13 cellular contexts compared by ENCODE assay signal in the genomic region with DNA sequence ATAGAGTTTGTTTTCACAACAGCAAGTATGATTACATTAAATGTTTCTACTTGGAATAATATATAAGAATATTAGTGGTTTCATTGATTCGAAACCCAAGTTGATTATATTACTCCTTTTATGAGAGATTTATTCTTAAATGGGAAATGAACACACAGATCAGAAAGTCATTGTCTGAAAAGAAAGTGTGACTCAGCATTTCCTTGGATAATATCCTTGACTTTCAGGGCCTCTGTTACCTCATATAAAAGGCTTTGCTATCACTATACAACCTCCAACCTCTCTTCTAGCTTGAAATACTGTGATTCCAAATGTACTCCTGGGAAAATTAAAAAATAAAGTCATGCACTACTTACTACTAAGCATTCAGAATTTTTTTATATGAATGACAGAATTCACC.
DNase-seq lines count a peak whose midpoint lies in the region; ATAC-seq and TF ChIP-seq lines count a peak whose summit lies in the region.
"Had no signal": no experiment of that assay in that cellular context is flagged by ENCODE, and none has a peak within 500 bp of the region (broad histone marks: within the 10 kb centered on the region; RNA-seq: fewer than 3 reads in every experiment).

No MANE protein-coding gene starts in this region.

- no peaks in the 10 kb centered on the region for H4K20me1 ChIP-seq in GM23248 (ENCODE audit: insufficient read depth)
- no peaks in the 10 kb centered on the region for H4K20me1 ChIP-seq in PC-3 (ENCODE audit: low read length)
- H4K20me1 ChIP-seq in PC-9 (ENCODE audit: insufficient read depth): no peaks in the 10 kb centered on the region

- H3K4me3 ChIP-seq in GM23248 (no peak overlapping the region), PC-3 (ENCODE audit: low read length) (no peak overlapping the region), epithelial cell of esophagus (ENCODE audit: low read length) (no peak overlapping the region), PC-9 (no peak overlapping the region)
- H3K4me3 ChIP-seq: tibial artery had no signal

- no peaks in the 10 kb centered on the region for H3K79me2 ChIP-seq in GM23248 (ENCODE audit: insufficient read depth)
- no peaks in the 10 kb centered on the region for H3K79me2 ChIP-seq in PC-3 (ENCODE audit: low read length)
- no peaks in the 10 kb centered on the region for H3K79me2 ChIP-seq in PC-9 (ENCODE audit: low read depth)

- H3K9me3 ChIP-seq in GM23248 (ENCODE audit: low read depth): no peaks in the 10 kb centered on the region
- H3K9me3 ChIP-seq in PC-3 (ENCODE audit: low read length): no peaks in the 10 kb centered on the region
- H3K9me3 ChIP-seq in PC-9 (ENCODE audit: insufficient read depth, low read depth): peaks cover 12% of the 10 kb centered on the region; the same call in 1 of the 2 replicates
- H3K9me3 ChIP-seq: tibial artery had no signal

- CTCF ChIA-PET in PC-3 (lab: Charles Lee) (no interaction called here), PC-9 (lab: Charles Lee) (no interaction called here), RWPE1 (lab: Yijun Ruan, JAX) (interaction anchor here (0.6 kb wide), 2 partner anchors 16 to 414 kb away, joined by 3 read pairs; no protein-coding TSS in a partner anchor)

- in situ Hi-C loops in GM23248 (cut with MboI): no loop called here

- POLR2A ChIA-PET in PC-3 (lab: Charles Lee; ENCODE audit: unreplicated experiment) (no interaction called here), PC-9 (lab: Charles Lee; ENCODE audit: unreplicated experiment) (no interaction called here), RWPE1 (lab: Yijun Ruan, JAX; ENCODE audit: low non-redundant PET) (no interaction called here)

- 97 to 98% methylated on average over 1 of the region's 1 CpG for WGBS in GM23248 (ENCODE audit: low coverage in 1 of 2, low lambda C conversion rate in 2 of 2, missing lambda C conversion rate in 2 of 2), 2 experiments

- DNase-seq in GM23248: peak; percentile 51
- peak; percentile 71 for DNase-seq in PC-3
- DNase-seq in epithelial cell of esophagus (ENCODE audit: low read depth): peak; percentile 50
- peak; percentile 74 for DNase-seq in renal cortical epithelial cell (ENCODE audit: low read depth)
- no peak for DNase-seq in PC-9
- DNase-seq in SHP77 treated with DMSO at 0.1 percent for 48 hours (lab: John Stamatoyannopoulos, UW): no peak
- DNase-seq in RWPE1 (ENCODE audit: low spot score): no peak
- DNase-seq: activated CD4-positive, alpha-beta T cell treated with anti-CD3 and anti-CD28 coated beads for 36 hours; natural killer cell; NCI-H1417 treated with DMSO at 0.1 percent for 48 hours; NCI-H524; retina; tibial artery had no signal

- H3F3A ChIP-seq in GM23248 (ENCODE audit: insufficient read depth) (no peaks in the 10 kb centered on the region), PC-3 (ENCODE audit: low read length, unreplicated experiment) (no peaks in the 10 kb centered on the region), PC-9 (ENCODE audit: insufficient read depth, low read depth) (no peaks in the 10 kb centered on the region)

- no TSS peak for BruUV-seq in PC-3 (replicated peaks; lab: Mats Ljungman, UMichigan)
- BruUV-seq in PC-9 (replicated peaks; lab: Mats Ljungman, UMichigan): no TSS peak

- H3K4me2 ChIP-seq in GM23248 (ENCODE audit: unreplicated experiment) (no peak overlapping the region), PC-3 (ENCODE audit: low read length) (0 out of 2 replicates have a peak overlapping the region, but pooled peaks have one; percentile 2), PC-9 (no peak overlapping the region)

- H3K4me1 ChIP-seq in GM23248 (ENCODE audit: insufficient read depth): no peaks in the 10 kb centered on the region
- peaks cover 33% of the 10 kb centered on the region for H3K4me1 ChIP-seq in PC-3 (ENCODE audit: insufficient read depth, low read length)
- peaks cover 14% of the 10 kb centered on the region; the same call in 1 of the 2 replicates for H3K4me1 ChIP-seq in PC-9 (replicated peaks; ENCODE audit: insufficient read depth)
- H3K4me1 ChIP-seq: tibial artery had no signal

- no peaks in the 10 kb centered on the region for H3K9me2 ChIP-seq in GM23248 (ENCODE audit: insufficient read depth)
- H3K9me2 ChIP-seq in PC-3 (replicated peaks; ENCODE audit: low read length): 0 out of 2 replicates have a peak, but pooled peaks cover 4% of the 10 kb centered on the region
- H3K9me2 ChIP-seq in PC-9 (ENCODE audit: insufficient read depth): no peaks in the 10 kb centered on the region

- H3K27ac ChIP-seq in GM23248 (no peak overlapping the region), PC-3 (ENCODE audit: low read length) (peak overlapping the region; percentile 15; the same call in 1 of the 2 replicates), PC-9 (no peak overlapping the region), RWPE1 (no peak overlapping the region)
- H3K27ac ChIP-seq: tibial artery had no signal

- H3K27me3 ChIP-seq in GM23248 (replicated peaks; ENCODE audit: insufficient read depth) (no peaks in the 10 kb centered on the region), PC-3 (ENCODE audit: low read length) (no peaks in the 10 kb centered on the region), PC-9 (ENCODE audit: insufficient read depth, low read depth) (no peaks in the 10 kb centered on the region)
- H3K27me3 ChIP-seq: tibial artery had no signal

- intact Hi-C loops in PC-3 (cut with micrococcal nuclease): no loop called here
- intact Hi-C loops in PC-9 (cut with micrococcal nuclease; ENCODE audit: unreplicated experiment): loop anchor here (5.0 to 10.0 kb wide), 2 partner anchors 171 to 544 kb away; no protein-coding TSS in a partner anchor

- H3K9ac ChIP-seq in GM23248: no peak overlapping the region
- no peak overlapping the region; the same call in 1 of the 2 replicates for H3K9ac ChIP-seq in PC-3 (ENCODE audit: low read length)

- H3K36me3 ChIP-seq in GM23248 (ENCODE audit: low read depth) (no peaks in the 10 kb centered on the region), PC-3 (ENCODE audit: low read depth, low read length) (no peaks in the 10 kb centered on the region), PC-9 (ENCODE audit: low read depth) (no peaks in the 10 kb centered on the region)
- H3K36me3 ChIP-seq: tibial artery had no signal

- TF ChIP-seq CTCF in PC-3 (conservative IDR thresholded peaks at IDR 0.05; ENCODE audit: low read depth, low read length) (no peak), epithelial cell of esophagus (IDR thresholded peaks at IDR 0.05; ENCODE audit: insufficient read depth, low read depth, low read length, missing control alignments) (no peak), PC-9 (conservative IDR thresholded peaks at IDR 0.05) (no peak), RWPE1 (conservative IDR thresholded peaks at IDR 0.05; ENCODE audit: low read depth) (no peak)

- peak; percentile 43; the same call in 1 of the 2 replicates for ATAC-seq in PC-3
- ATAC-seq: activated CD4-positive, alpha-beta T cell treated with anti-CD3 and anti-CD28 coated beads for 36 hours; natural killer cell had no signal

- H2AFZ ChIP-seq in GM23248 (no peak overlapping the region), PC-3 (ENCODE audit: low read length) (peak overlapping the region; percentile 2; the same call in 1 of the 2 replicates), PC-9 (no peak overlapping the region)

Comparison
In these comparisons a context has a peak if more than half of its experiments do, and no peak if none do; other contexts are left out.
1. DNase-seq: peak in GM23248 (single experiment), PC-3 (single experiment), epithelial cell of esophagus (single experiment) and renal cortical epithelial cell (single experiment); none in PC-9 (0 of 2), SHP77 treated with DMSO at 0.1 percent for 48 hours (single experiment) and RWPE1 (single experiment).